ENCODE assay signal across 28 cellular contexts in genomic region chr7:152126741-152127140, GRCh38.
DNase-seq lines count a peak whose midpoint lies in the region; ATAC-seq and TF ChIP-seq lines count a peak whose summit lies in the region.
"Had no signal": no experiment of that assay in that cellular context is flagged by ENCODE, and none has a peak within 500 bp of the region (broad histone marks: within the 10 kb centered on the region; RNA-seq: fewer than 3 reads in every experiment).

No MANE protein-coding gene starts in this region.

- ATAC-seq in activated T-cell treated with anti-CD3 and anti-CD28 coated beads, Interleukin-2, amount 50 U/mL, for 4 hours, result no peak
- ATAC-seq in T-cell (replicated peaks in 1 of 4), result no peak
- ATAC-seq in sciatic nerve, result no peak
- ATAC-seq: left ventricle myocardium superior had no signal

- DNase-seq in activated T-cell treated with anti-CD3 and anti-CD28 coated beads, Interleukin-2, amount 50 U/mL, for 24 hours, result no peak
- no peak for DNase-seq in activated T-cell treated with anti-CD3 and anti-CD28 coated beads, Interleukin-2, amount 50 U/mL, for 4 hours
- DNase-seq in T-cell (no peak), head of caudate nucleus (peak in 23 of 42 donors; percentile 26 to 75 (median 45)), sciatic nerve (ENCODE audit: low spot score) (peak; percentile 35), NCI-H1092 (lab: John Stamatoyannopoulos, UW) (no peak), GM20000 (ENCODE audit: low spot score) (no peak), NCI-H1105 treated with DMSO at 0.1 percent for 48 hours (lab: John Stamatoyannopoulos, UW) (no peak)
- DNase-seq: 8988T; activated CD4-positive, alpha-beta T cell treated with anti-CD3 and anti-CD28 coated beads, Interleukin-2, amount 50 U/mL, for 4 hours; activated CD4-positive, CD25-positive, alpha-beta regulatory T cell; activated naive CD8-positive, alpha-beta T cell treated with anti-CD3 and anti-CD28 coated beads, Interleukin-2, amount 10 ng/mL, durations not matched to agents 7 days and 5 days; cortex of kidney; DMS79 treated with DMSO at 0.1 percent for 48 hours; effector memory CD4-positive, alpha-beta T cell; erythroblast; glutamatergic neuron; islet precursor cell; Karpas-422; left ventricle myocardium superior; NCI-H1417 treated with DMSO at 0.1 percent for 48 hours; NCI-H2029 treated with DMSO at 0.1 percent for 48 hours; NCI-H524; sigmoid colon; stimulated activated CD4-positive, alpha-beta T cell treated with anti-CD3 and anti-CD28 coated beads, Interleukin-12 subunit alpha, Interleukin-12 subunit beta, amount 100 ng/mL, for 4 hours; stimulated activated CD4-positive, alpha-beta T cell treated with anti-CD3 and anti-CD28 coated beads, Interleukin-2, amount 100 ng/mL, for 48 hours; T-helper 1 cell; transverse colon had no signal

- no peak overlapping the region for H3K4me3 Mint-ChIP-seq in activated T-cell treated with anti-CD3 and anti-CD28 coated beads, Interleukin-2, amount 50 U/mL, for 24 hours
- H3K4me3 Mint-ChIP-seq in activated T-cell treated with anti-CD3 and anti-CD28 coated beads, Interleukin-2, amount 50 U/mL, for 4 hours, result no peak overlapping the region
- no peak overlapping the region for H3K4me3 Mint-ChIP-seq in T-cell
- H3K4me3 Mint-ChIP-seq: activated naive CD8-positive, alpha-beta T cell treated with anti-CD3 and anti-CD28 coated beads, Interleukin-2, amount 10 ng/mL, durations not matched to agents 7 days and 5 days had no signal

- intact Hi-C loops in head of caudate nucleus (cut with DNase I), result no loop called here
- intact Hi-C loops in sciatic nerve (cut with DNase I), result no loop called here

- H3K27ac Mint-ChIP-seq in activated T-cell treated with anti-CD3 and anti-CD28 coated beads, Interleukin-2, amount 50 U/mL, for 24 hours, result peak overlapping the region; percentile 51
- H3K27ac Mint-ChIP-seq in T-cell, result peak overlapping the region; percentile 27 to 48
- H3K27ac Mint-ChIP-seq: activated naive CD8-positive, alpha-beta T cell treated with anti-CD3 and anti-CD28 coated beads, Interleukin-2, amount 10 ng/mL, durations not matched to agents 7 days and 5 days had no signal

- CTCF ChIA-PET in T-cell (lab: Charles Lee), result no interaction called here

- peaks cover 91% of the 10 kb centered on the region for H3K36me3 Mint-ChIP-seq in activated T-cell treated with anti-CD3 and anti-CD28 coated beads, Interleukin-2, amount 50 U/mL, for 24 hours (ENCODE audit: low read depth)
- H3K36me3 Mint-ChIP-seq in activated T-cell treated with anti-CD3 and anti-CD28 coated beads, Interleukin-2, amount 50 U/mL, for 4 hours (ENCODE audit: insufficient read depth), result peaks cover 56% of the 10 kb centered on the region
- H3K36me3 Mint-ChIP-seq in T-cell, result peaks cover 66% of the 10 kb centered on the region

- H3K27me3 Mint-ChIP-seq in activated T-cell treated with anti-CD3 and anti-CD28 coated beads, Interleukin-2, amount 50 U/mL, for 24 hours, result no peaks in the 10 kb centered on the region
- no peaks in the 10 kb centered on the region for H3K27me3 Mint-ChIP-seq in activated T-cell treated with anti-CD3 and anti-CD28 coated beads, Interleukin-2, amount 50 U/mL, for 4 hours (ENCODE audit: low read depth)
- H3K27me3 Mint-ChIP-seq in T-cell, result no peaks in the 10 kb centered on the region
- H3K27me3 Mint-ChIP-seq: activated naive CD8-positive, alpha-beta T cell treated with anti-CD3 and anti-CD28 coated beads, Interleukin-2, amount 10 ng/mL, durations not matched to agents 7 days and 5 days had no signal

- no peak for TF ChIP-seq CTCF in GM20000 (IDR thresholded peaks at IDR 0.05; ENCODE audit: extremely low read depth, missing control alignments)

- H3K4me1 Mint-ChIP-seq in activated T-cell treated with anti-CD3 and anti-CD28 coated beads, Interleukin-2, amount 50 U/mL, for 24 hours (ENCODE audit: low read depth), result peaks cover 9% of the 10 kb centered on the region
- H3K4me1 Mint-ChIP-seq in activated T-cell treated with anti-CD3 and anti-CD28 coated beads, Interleukin-2, amount 50 U/mL, for 4 hours (ENCODE audit: low read depth), result peaks cover 10% of the 10 kb centered on the region
- H3K4me1 Mint-ChIP-seq in T-cell, result peaks cover 12 to 31% (median 14%) of the 10 kb centered on the region in 3 donors

- POLR2A ChIA-PET in T-cell (lab: Charles Lee), result no interaction called here

- peaks cover 14% of the 10 kb centered on the region for H3K9me3 Mint-ChIP-seq in activated T-cell treated with anti-CD3 and anti-CD28 coated beads, Interleukin-2, amount 50 U/mL, for 24 hours
- H3K9me3 Mint-ChIP-seq in activated T-cell treated with anti-CD3 and anti-CD28 coated beads, Interleukin-2, amount 50 U/mL, for 4 hours, result peaks cover 11% of the 10 kb centered on the region
- peaks cover 10 to 11% (median 11%) of the 10 kb centered on the region in 3 donors for H3K9me3 Mint-ChIP-seq in T-cell

Comparison
In these comparisons a context has a peak if more than half of its experiments do, and no peak if none do; other contexts are left out.
1. DNase-seq: peak in head of caudate nucleus (23 of 42) and sciatic nerve (single experiment); none in activated T-cell treated with anti-CD3 and anti-CD28 coated beads, Interleukin-2, amount 50 U/mL, for 24 hours (single experiment), activated T-cell treated with anti-CD3 and anti-CD28 coated beads, Interleukin-2, amount 50 U/mL, for 4 hours (single experiment), T-cell (0 of 34), NCI-H1092 (single experiment), GM20000 (single experiment) and NCI-H1105 treated with DMSO at 0.1 percent for 48 hours (single experiment).